ENCODE assay signal across 8 cellular contexts in genomic region chrX:115616943-115617563, GRCh38. TPM values are rescaled to one million over a fixed set of nuclear protein-coding genes. Genes with fewer than 3 reads are reported as not detected.
DNase-seq lines count a peak whose midpoint lies in the region; ATAC-seq and TF ChIP-seq lines count a peak whose summit lies in the region.

No MANE protein-coding gene starts in this region.

- H3K27me3 ChIP-seq in OCI-LY3 (ENCODE audit: low read depth, low read length) (peaks cover 2% of the 10 kb centered on the region; the same call in 1 of the 2 replicates), vagina (no peaks in the 10 kb centered on the region), WERI-Rb-1 (ENCODE audit: insufficient read depth, low read depth, severe bottlenecking) (peaks cover 11% of the 10 kb centered on the region)

- no peaks in the 10 kb centered on the region for H4K20me1 ChIP-seq in OCI-LY3 (ENCODE audit: insufficient read depth, low read length)

- H3K27ac ChIP-seq in OCI-LY3 (ENCODE audit: low read length) (no peak overlapping the region), vagina (peak overlapping the region; percentile 82), WERI-Rb-1 (no peak overlapping the region)

- H3K9me3 ChIP-seq in OCI-LY3 (ENCODE audit: insufficient read depth, low read length) (no peaks in the 10 kb centered on the region), vagina (no peaks in the 10 kb centered on the region), WERI-Rb-1 (ENCODE audit: severe bottlenecking) (no peaks in the 10 kb centered on the region)

- TF ChIP-seq CTCF in GM13977 (IDR thresholded peaks at IDR 0.05; ENCODE audit: extremely low read depth, insufficient read depth, missing control alignments) (no peak), OCI-LY3 (IDR thresholded peaks at IDR 0.05; ENCODE audit: low read depth, low read length) (no peak), vagina (IDR thresholded peaks at IDR 0.05) (no peak), WERI-Rb-1 (IDR thresholded peaks at IDR 0.05; ENCODE audit: low read depth, low read length) (no peak)

- H2AFZ ChIP-seq in OCI-LY3 (ENCODE audit: low read depth, low read length), result no peak overlapping the region

- H3K4me3 ChIP-seq in OCI-LY3 (ENCODE audit: low read length) (peak overlapping the region; percentile 50), vagina (no peak overlapping the region), WERI-Rb-1 (ENCODE audit: low read depth, low read length) (no peak overlapping the region)

- TF ChIP-seq POLR2A in vagina (IDR thresholded peaks at IDR 0.05), result no peak

- no peaks in the 10 kb centered on the region for H3K36me3 ChIP-seq in OCI-LY3 (replicated peaks; ENCODE audit: low read depth, low read length)
- H3K36me3 ChIP-seq in vagina, result no peaks in the 10 kb centered on the region
- no peaks in the 10 kb centered on the region for H3K36me3 ChIP-seq in WERI-Rb-1

- DNase-seq in GM13977 (ENCODE audit: low spot score) (peak; percentile 54), HCEC 1CT (peak; percentile 77), left ventricle myocardium superior (no peak), vagina (ENCODE audit: extremely low spot score in 2 of 2) (no peak), WERI-Rb-1 (no peak), NCI-H1105 treated with DMSO at 0.1 percent for 48 hours (lab: John Stamatoyannopoulos, UW) (no peak)

- H3K9ac ChIP-seq in OCI-LY3 (ENCODE audit: low read length), result no peak overlapping the region

- intact Hi-C loops in left ventricle myocardium superior (cut with micrococcal nuclease), result no loop called here
- intact Hi-C loops in vagina (cut with DNase I), result no loop called here

- in situ Hi-C loops in GM13977 (cut with MboI; ENCODE audit: low pct_unique_long_range_greater_than_20kb, low sequenced_read_pairs, unreplicated experiment), result loop anchor here (25.0 kb wide), 1 partner anchor 280 kb away; no protein-coding TSS in a partner anchor

- H3K79me2 ChIP-seq in OCI-LY3 (ENCODE audit: low read length), result no peaks in the 10 kb centered on the region

- peak overlapping the region; percentile 71 for H3K4me2 ChIP-seq in OCI-LY3 (ENCODE audit: low read length)

- peaks cover 17% of the 10 kb centered on the region for H3K4me1 ChIP-seq in OCI-LY3 (ENCODE audit: low read length)
- H3K4me1 ChIP-seq in vagina, result peaks cover 6% of the 10 kb centered on the region

- peak; percentile 26 for ATAC-seq in left ventricle myocardium superior
- no peak for ATAC-seq in activated CD4-positive, CD25-positive, alpha-beta regulatory T cell treated with anti-CD3 and anti-CD28 coated beads, Interleukin-2, amount 50 U/mL, for 24 hours

RNA-seq across cellular contexts. Expression of gene PLS3, which starts 56.1 kb away (rescaled TPM):
- total RNA-seq in left ventricle myocardium superior, result 40.8 TPM
- total RNA-seq in vagina, result 382 TPM

Comparison
In these comparisons a context has a peak if more than half of its experiments do, and no peak if none do; other contexts are left out.
1. DNase-seq: peak in GM13977 (single experiment) and HCEC 1CT (single experiment); none in left ventricle myocardium superior (single experiment), vagina (0 of 2), WERI-Rb-1 (single experiment) and NCI-H1105 treated with DMSO at 0.1 percent for 48 hours (single experiment).